24 cellular contexts compared by ENCODE assay signal in the genomic region with DNA sequence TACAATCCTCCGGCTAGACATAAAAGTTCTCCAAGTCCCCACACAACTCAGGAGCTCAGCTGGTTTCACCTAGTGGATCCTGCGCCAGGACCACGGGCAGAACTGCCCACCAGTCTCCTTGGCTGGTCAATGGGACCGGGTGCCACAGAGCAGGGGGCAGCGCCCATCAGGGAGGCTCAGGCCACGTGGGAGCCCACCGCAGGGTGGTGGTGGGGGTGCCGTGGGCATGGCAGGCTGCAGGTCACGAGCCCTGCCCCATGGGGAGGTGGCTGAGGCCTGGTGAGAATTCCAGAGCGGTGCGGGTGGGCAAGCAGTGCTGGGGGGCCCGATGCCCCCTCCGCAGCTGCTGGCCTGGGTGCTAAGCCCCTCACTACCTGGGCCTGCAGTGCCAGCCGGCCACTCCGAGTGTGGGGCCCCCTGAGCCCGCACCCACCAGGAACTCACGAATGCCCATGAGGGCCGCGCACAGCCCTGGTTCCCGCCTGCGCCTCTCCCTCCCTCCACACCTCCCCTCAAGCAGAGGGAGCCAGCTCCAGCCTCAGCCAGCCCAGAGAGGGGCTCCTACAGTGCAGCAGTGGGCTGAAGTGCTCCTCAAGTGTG.
"Had no signal": no experiment of that assay in that cellular context is flagged by ENCODE, and none has a peak within 500 bp of the region (broad histone marks: within the 10 kb centered on the region; RNA-seq: fewer than 3 reads in every experiment).

No MANE protein-coding gene starts in this region.

- DNase-seq: Kasumi-1, MM.1S, NCI-H1092 treated with DMSO at 0.1 percent for 48 hours, NCI-H1436, NCI-H187, NCI-H2029, NCI-H2081 treated with DMSO at 0.1 percent for 48 hours, NCI-H2171, NCI-H226, NCI-H446, NCI-H510A, NCI-H524 treated with DMSO at 0.1 percent for 48 hours, NCI-H69, NCI-H774, Right ventricle myocardium superior, RPMI8226, SIG-M5 had no signal

- H3K27ac ChIP-seq: HL-60, KMS-11, SJSA1, SK-N-MC had no signal

- H3K9me3 ChIP-seq: SJSA1 had no signal

- H3K4me1 ChIP-seq: SJSA1 had no signal

- H3K4me3 ChIP-seq: K562, SJSA1, SK-N-MC had no signal

- ATAC-seq: K562 had no signal

- H3K9ac ChIP-seq: KMS-11 had no signal

- FAIRE-seq: HTR-8/SVneo, K562, RCC 7860 had no signal

- H3K27me3 ChIP-seq: SJSA1 had no signal

- H3K36me3 ChIP-seq: SJSA1 had no signal
